Comparison of ENCODE assay signal across 10 cellular contexts in genomic region chr17:54948380-54948779, GRCh38.
DNase-seq lines count a peak whose midpoint lies in the region; ATAC-seq, FAIRE-seq and TF ChIP-seq lines count a peak whose summit lies in the region.
"Had no signal": no experiment of that assay in that cellular context is flagged by ENCODE, and none has a peak within 500 bp of the region (broad histone marks: within the 10 kb centered on the region; RNA-seq: fewer than 3 reads in every experiment).

No MANE protein-coding gene starts in this region.

- H3K4me3 ChIP-seq in foreskin fibroblast (ENCODE audit: low read depth in 1 of 2, low read length in 2 of 2) = no peak overlapping the region

- no peak for ATAC-seq in GM18861 (IDR thresholded peaks at IDR 0.05; ENCODE audit: unreplicated experiment)

- TF ChIP-seq CTCF in foreskin fibroblast (IDR thresholded peaks at IDR 0.05; ENCODE audit: low read depth, low read length) = no peak

- in situ Hi-C loops in ACHN (cut with HindIII; ENCODE audit: low pct_ligation_motif_present, low pct_unique_long_range_greater_than_20kb, low sequenced_read_pairs) = no loop called here

- FAIRE-seq in H54 (lab: Jason Lieb, UNC) = peak; percentile 97
- peak; percentile 98 for FAIRE-seq in RCC 7860 (lab: Jason Lieb, UNC)

- peak; percentile 48 for DNase-seq in ACHN
- DNase-seq in H54 (ENCODE audit: insufficient read length, low spot score) = peak; percentile 40
- peak; percentile 99 for DNase-seq in RCC 7860 (ENCODE audit: low spot score)
- peak; percentile 91 to 95 for DNase-seq in foreskin fibroblast
- no peak for DNase-seq in hypothalamus (lab: John Stamatoyannopoulos, UW)
- no peak for DNase-seq in ecto neural progenitor cell (ENCODE audit: low spot score)
- DNase-seq in NCI-H1694 treated with DMSO at 0.1 percent for 48 hours (lab: John Stamatoyannopoulos, UW) = no peak
- DNase-seq: DMS 273 treated with DMSO at 0.1 percent for 48 hours, NCI-H1930 had no signal

- no peak for TF ChIP-seq POLR2A in H54 (IDR thresholded peaks at IDR 0.05; ENCODE audit: low read depth, low read length)

Comparison
In these comparisons a context has a peak if more than half of its experiments do, and no peak if none do; other contexts are left out.
1. DNase-seq: peak in ACHN (single experiment), H54 (single experiment), RCC 7860 (single experiment) and foreskin fibroblast (2 of 2); none in hypothalamus (0 of 51), ecto neural progenitor cell (single experiment) and NCI-H1694 treated with DMSO at 0.1 percent for 48 hours (single experiment).